15 cellular contexts compared by ENCODE assay signal in genomic region chr4:85979276-85979675, GRCh38.
DNase-seq lines count a peak whose midpoint lies in the region; ATAC-seq, FAIRE-seq and TF ChIP-seq lines count a peak whose summit lies in the region.
"Had no signal": no experiment of that assay in that cellular context is flagged by ENCODE, and none has a peak within 500 bp of the region (broad histone marks: within the 10 kb centered on the region; RNA-seq: fewer than 3 reads in every experiment).

No MANE protein-coding gene starts in this region.

- no peaks in the 10 kb centered on the region for H3K9me3 ChIP-seq in astrocyte (ENCODE audit: insufficient read depth, low read depth, low read length)
- no peaks in the 10 kb centered on the region for H3K9me3 ChIP-seq in upper lobe of right lung
- H3K9me3 ChIP-seq: SJCRH30, transverse colon had no signal

- DNase-seq in astrocyte (ENCODE audit: low read depth), result no peak
- DNase-seq in RCC 7860 (ENCODE audit: low spot score), result no peak
- no peak for DNase-seq in activated T-cell treated with anti-CD3 and anti-CD28 coated beads, Interleukin-2, amount 50 U/mL, for 4 hours
- DNase-seq in activated T-cell treated with anti-CD3 and anti-CD28 coated beads for 4 hours, result no peak
- DNase-seq in upper lobe of right lung, result no peak
- DNase-seq: activated CD4-positive, CD25-positive, alpha-beta regulatory T cell; CD8-positive, alpha-beta memory T cell; midbrain; NCI-H446; SJCRH30; transverse colon had no signal

- no peaks in the 10 kb centered on the region for H3K27me3 Mint-ChIP-seq in astrocyte (ENCODE audit: low read depth, unreplicated experiment)
- no peaks in the 10 kb centered on the region for H3K27me3 Mint-ChIP-seq in activated T-cell treated with anti-CD3 and anti-CD28 coated beads, Interleukin-2, amount 50 U/mL, for 4 hours (ENCODE audit: low read depth)
- H3K27me3 Mint-ChIP-seq: CD8-positive, alpha-beta memory T cell had no signal

- H3K4me3 Mint-ChIP-seq in astrocyte (ENCODE audit: unreplicated experiment), result no peak overlapping the region
- H3K4me3 Mint-ChIP-seq in activated T-cell treated with anti-CD3 and anti-CD28 coated beads, Interleukin-2, amount 50 U/mL, for 4 hours, result no peak overlapping the region
- H3K4me3 Mint-ChIP-seq: CD8-positive, alpha-beta memory T cell had no signal

- no peaks in the 10 kb centered on the region for H3K79me2 ChIP-seq in astrocyte (ENCODE audit: insufficient read depth, low read length)

- no peaks in the 10 kb centered on the region for H3K9me3 Mint-ChIP-seq in astrocyte (ENCODE audit: unreplicated experiment)
- H3K9me3 Mint-ChIP-seq in activated T-cell treated with anti-CD3 and anti-CD28 coated beads, Interleukin-2, amount 50 U/mL, for 4 hours, result no peaks in the 10 kb centered on the region

- H3K27ac ChIP-seq in astrocyte (ENCODE audit: low read depth, low read length) (no peak overlapping the region), upper lobe of right lung (no peak overlapping the region)
- H3K27ac ChIP-seq: SJCRH30, transverse colon had no signal

- intact Hi-C loops in upper lobe of right lung (cut with DNase I), result no loop called here

- H3K36me3 Mint-ChIP-seq in astrocyte (ENCODE audit: low read depth, unreplicated experiment), result no peaks in the 10 kb centered on the region
- no peaks in the 10 kb centered on the region for H3K36me3 Mint-ChIP-seq in activated T-cell treated with anti-CD3 and anti-CD28 coated beads, Interleukin-2, amount 50 U/mL, for 4 hours (ENCODE audit: insufficient read depth)
- H3K36me3 Mint-ChIP-seq: CD8-positive, alpha-beta memory T cell had no signal

- no peak overlapping the region for H2AFZ ChIP-seq in astrocyte (ENCODE audit: low read depth, low read length)

- H3K4me3 ChIP-seq in astrocyte (ENCODE audit: insufficient read depth, low read depth, low read length) (no peak overlapping the region), upper lobe of right lung (no peak overlapping the region)
- H3K4me3 ChIP-seq: SJCRH30, transverse colon had no signal

- no peaks in the 10 kb centered on the region for H3K27me3 ChIP-seq in astrocyte (ENCODE audit: insufficient read depth, low read length)
- no peaks in the 10 kb centered on the region for H3K27me3 ChIP-seq in upper lobe of right lung
- H3K27me3 ChIP-seq: SJCRH30, transverse colon had no signal

- TF ChIP-seq CTCF in astrocyte (IDR thresholded peaks at IDR 0.05; ENCODE audit: insufficient read depth, low read depth, low read length) (no peak), upper lobe of right lung (IDR thresholded peaks at IDR 0.05) (no peak)

- ATAC-seq in GM19043 (IDR thresholded peaks at IDR 0.05; ENCODE audit: low read depth, unreplicated experiment) (peak; percentile 95), GM21825 (IDR thresholded peaks at IDR 0.05; ENCODE audit: unreplicated experiment) (peak; percentile 89), HG03139 (IDR thresholded peaks at IDR 0.05; ENCODE audit: unreplicated experiment) (peak; percentile 88), upper lobe of right lung (no peak)
- ATAC-seq in activated T-cell treated with anti-CD3 and anti-CD28 coated beads, Interleukin-2, amount 50 U/mL, for 4 hours, result no peak

- H3K4me2 ChIP-seq in astrocyte (ENCODE audit: low read length), result no peak overlapping the region

- H4K20me1 ChIP-seq in astrocyte (ENCODE audit: insufficient read depth, low read length), result no peaks in the 10 kb centered on the region

- H3K27ac Mint-ChIP-seq in astrocyte (ENCODE audit: unreplicated experiment), result no peak overlapping the region
- H3K27ac Mint-ChIP-seq: CD8-positive, alpha-beta memory T cell had no signal

- H3K9ac ChIP-seq in astrocyte (ENCODE audit: low read length), result no peak overlapping the region

- H3K4me1 Mint-ChIP-seq in astrocyte (ENCODE audit: low read depth, unreplicated experiment), result no peaks in the 10 kb centered on the region
- H3K4me1 Mint-ChIP-seq in activated T-cell treated with anti-CD3 and anti-CD28 coated beads, Interleukin-2, amount 50 U/mL, for 4 hours (ENCODE audit: low read depth), result no peaks in the 10 kb centered on the region
- H3K4me1 Mint-ChIP-seq: CD8-positive, alpha-beta memory T cell had no signal

- H3K36me3 ChIP-seq in astrocyte (ENCODE audit: insufficient read depth, low read length) (no peaks in the 10 kb centered on the region), upper lobe of right lung (no peaks in the 10 kb centered on the region)
- H3K36me3 ChIP-seq: transverse colon had no signal

- H3K4me1 ChIP-seq in astrocyte (ENCODE audit: insufficient read depth, low read length), result no peaks in the 10 kb centered on the region
- no peaks in the 10 kb centered on the region for H3K4me1 ChIP-seq in upper lobe of right lung
- H3K4me1 ChIP-seq: SJCRH30, transverse colon had no signal

- FAIRE-seq in astrocyte (lab: Jason Lieb, UNC), result peak; percentile 29
- FAIRE-seq in RCC 7860 (lab: Jason Lieb, UNC), result no peak
- FAIRE-seq: endothelial cell of umbilical vein had no signal

Comparison
In these comparisons a context has a peak if more than half of its experiments do, and no peak if none do; other contexts are left out.
1. ATAC-seq: peak in GM19043 (single experiment), GM21825 (single experiment) and HG03139 (single experiment); none in activated T-cell treated with anti-CD3 and anti-CD28 coated beads, Interleukin-2, amount 50 U/mL, for 4 hours (0 of 2) and upper lobe of right lung (single experiment).